6 cellular contexts compared by ENCODE assay signal in genomic region chr10:13315-13635, GRCh38. TPM values are rescaled to one million over a fixed set of nuclear protein-coding genes. Genes with fewer than 3 reads are reported as not detected.
"Had no signal": no experiment of that assay in that cellular context is flagged by ENCODE, and none has a peak within 500 bp of the region (broad histone marks: within the 10 kb centered on the region; RNA-seq: fewer than 3 reads in every experiment).

No MANE protein-coding gene starts in this region.

RNA-seq across cellular contexts. Expression of gene TUBB8, which starts 35.8 kb away (rescaled TPM):
- total RNA-seq: LHCN-M2, MCF 10A, OCI-LY7, PC-3, Right ventricle myocardium inferior, SJCRH30 had no signal
